In genomic region chr7:34840176-34840785, GRCh38 we compare ENCODE assay signal across 26 cellular contexts.
DNase-seq lines count a peak whose midpoint lies in the region; ATAC-seq and TF ChIP-seq lines count a peak whose summit lies in the region.
"Had no signal": no experiment of that assay in that cellular context is flagged by ENCODE, and none has a peak within 500 bp of the region (broad histone marks: within the 10 kb centered on the region; RNA-seq: fewer than 3 reads in every experiment).

No MANE protein-coding gene starts in this region.

- H3K36me3 ChIP-seq in PC-9 (ENCODE audit: low read depth) (no peaks in the 10 kb centered on the region), neural progenitor cell (no peaks in the 10 kb centered on the region)
- H3K36me3 ChIP-seq: BE2C, HAP-1, SJSA1 had no signal

- no peaks in the 10 kb centered on the region for H3K36me3 Mint-ChIP-seq in neural progenitor cell
- H3K36me3 Mint-ChIP-seq in T-helper 17 cell (ENCODE audit: low read depth), result no peaks in the 10 kb centered on the region
- H3K36me3 Mint-ChIP-seq: CD14-positive monocyte; CD8-positive, alpha-beta memory T cell; IgD-negative memory B cell had no signal

- no peaks in the 10 kb centered on the region for H3K79me2 ChIP-seq in PC-9 (ENCODE audit: low read depth)
- H3K79me2 ChIP-seq in neural progenitor cell (ENCODE audit: low read depth), result no peaks in the 10 kb centered on the region

- intact Hi-C loops in PC-9 (cut with micrococcal nuclease; ENCODE audit: unreplicated experiment), result no loop called here

- peaks cover 26% of the 10 kb centered on the region for H3K4me1 ChIP-seq in PC-9 (replicated peaks; ENCODE audit: insufficient read depth)
- H3K4me1 ChIP-seq in neural progenitor cell, result peaks cover 34% of the 10 kb centered on the region
- H3K4me1 ChIP-seq: BE2C, HAP-1, SJSA1 had no signal

- H3K4me2 ChIP-seq in PC-9 (peak overlapping the region; percentile 51), neural progenitor cell (no peak overlapping the region)
- H3K4me2 ChIP-seq: KMS-11 had no signal

- H3K9me3 ChIP-seq in PC-9 (ENCODE audit: insufficient read depth, low read depth), result no peaks in the 10 kb centered on the region
- no peaks in the 10 kb centered on the region for H3K9me3 ChIP-seq in neural progenitor cell (ENCODE audit: low read depth)
- H3K9me3 ChIP-seq in T-helper 17 cell (ENCODE audit: control insufficient read depth, low read length, poor library complexity, severe bottlenecking), result no peaks in the 10 kb centered on the region
- H3K9me3 ChIP-seq: BE2C, HAP-1, SJSA1 had no signal

- TF ChIP-seq CTCF in PC-9 (conservative IDR thresholded peaks at IDR 0.05) (no peak), neural progenitor cell (IDR thresholded peaks at IDR 0.05) (no peak)

- H2AFZ ChIP-seq in PC-9 (peak overlapping the region; percentile 61), neural progenitor cell (replicated peaks) (no peak overlapping the region)
- H2AFZ ChIP-seq: GM23248 had no signal

- H3K27me3 Mint-ChIP-seq in neural progenitor cell (ENCODE audit: insufficient read depth, low read depth), result peaks cover 2% of the 10 kb centered on the region
- peaks cover 30% of the 10 kb centered on the region for H3K27me3 Mint-ChIP-seq in T-helper 17 cell

- peak overlapping the region; percentile 22 for H3K4me3 Mint-ChIP-seq in neural progenitor cell
- no peak overlapping the region for H3K4me3 Mint-ChIP-seq in T-helper 17 cell
- H3K4me3 Mint-ChIP-seq: CD14-positive monocyte; CD8-positive, alpha-beta memory T cell; HFFc6 had no signal

- CTCF ChIA-PET in PC-9 (lab: Charles Lee), result no interaction called here

- H3K27ac ChIP-seq in PC-9 (no peak overlapping the region), neural progenitor cell (no peak overlapping the region)
- H3K27ac ChIP-seq: 22Rv1, GM23248, KMS-11, SJSA1 had no signal

- no peaks in the 10 kb centered on the region for H3K9me2 ChIP-seq in PC-9 (ENCODE audit: insufficient read depth)

- peaks cover 2% of the 10 kb centered on the region for H3K9me3 Mint-ChIP-seq in neural progenitor cell
- H3K9me3 Mint-ChIP-seq: HFFc6 had no signal

- H3F3A ChIP-seq in PC-9 (ENCODE audit: insufficient read depth, low read depth) (no peaks in the 10 kb centered on the region), neural progenitor cell (ENCODE audit: low read depth) (peaks cover 23% of the 10 kb centered on the region)

- H4K20me1 ChIP-seq in PC-9 (ENCODE audit: insufficient read depth) (no peaks in the 10 kb centered on the region), neural progenitor cell (ENCODE audit: low read depth) (no peaks in the 10 kb centered on the region)

- peak overlapping the region; percentile 98 for H3K27ac Mint-ChIP-seq in neural progenitor cell
- no peak overlapping the region for H3K27ac Mint-ChIP-seq in T-helper 17 cell
- H3K27ac Mint-ChIP-seq: CD14-positive monocyte; CD8-positive, alpha-beta memory T cell; HFFc6; IgD-negative memory B cell had no signal

- DNase-seq in NCI-H82 (lab: John Stamatoyannopoulos, UW) (peak; percentile 13), NCI-H82 treated with DMSO at 0.1 percent for 48 hours (lab: John Stamatoyannopoulos, UW; ENCODE audit: unreplicated experiment) (no peak), PC-9 (no peak), neural progenitor cell (ENCODE audit: low spot score) (no peak), T-helper 17 cell (no peak)
- DNase-seq in stimulated activated CD4-positive, alpha-beta T cell treated with anti-CD3 and anti-CD28 coated beads, Interleukin-2, amount 100 ng/mL, for 48 hours, result no peak
- DNase-seq: ACHN; BE2C; CD8-positive, alpha-beta memory T cell; GM23248; HFFc6; NCI-H1048; NCI-H1417; NCI-H1694 treated with DMSO at 0.1 percent for 48 hours; NCI-H2081; NCI-H2227 treated with DMSO at 0.1 percent for 48 hours; NK-92 treated with Interleukin-12 subunit alpha and Interleukin-12 subunit beta, amount 100 ng/mL, for 24 hours; Right ventricle myocardium superior; RPMI8226 had no signal

- H3K9ac ChIP-seq in neural progenitor cell, result no peak overlapping the region
- H3K9ac ChIP-seq: GM23248, KMS-11 had no signal

- H3K4me1 Mint-ChIP-seq in neural progenitor cell, result peaks cover 60% of the 10 kb centered on the region
- peaks cover 5% of the 10 kb centered on the region for H3K4me1 Mint-ChIP-seq in T-helper 17 cell
- H3K4me1 Mint-ChIP-seq: CD14-positive monocyte, IgD-negative memory B cell had no signal

- POLR2A ChIA-PET in PC-9 (lab: Charles Lee; ENCODE audit: unreplicated experiment), result no interaction called here

- ATAC-seq in HG02642 (IDR thresholded peaks at IDR 0.05; ENCODE audit: poor library complexity, unreplicated experiment) (no peak), T-helper 17 cell (no peak)

- H3K27me3 ChIP-seq in PC-9 (ENCODE audit: insufficient read depth, low read depth), result no peaks in the 10 kb centered on the region
- no peaks in the 10 kb centered on the region for H3K27me3 ChIP-seq in neural progenitor cell
- H3K27me3 ChIP-seq: BE2C, SJSA1 had no signal

- BruUV-seq in PC-9 (replicated peaks; lab: Mats Ljungman, UMichigan), result no TSS peak

- H3K4me3 ChIP-seq in PC-9 (no peak overlapping the region), neural progenitor cell (no peak overlapping the region)
- H3K4me3 ChIP-seq: GM23248, HAP-1, SJSA1 had no signal
